Comparison of ENCODE assay signal across 26 cellular contexts in genomic region chr1:23505851-23506250, GRCh38. TPM values are rescaled to one million over a fixed set of nuclear protein-coding genes. Genes with fewer than 3 reads are reported as not detected.
"Had no signal": no experiment of that assay in that cellular context is flagged by ENCODE, and none has a peak within 500 bp of the region (broad histone marks: within the 10 kb centered on the region; RNA-seq: fewer than 3 reads in every experiment).

No MANE protein-coding gene starts in this region.

- H3K27ac ChIP-seq: dorsolateral prefrontal cortex, epithelial cell of prostate, gastrocnemius medialis, heart left ventricle, hepatocyte, neural progenitor cell, parathyroid adenoma, right lobe of liver, thoracic aorta, tibial nerve, vagina had no signal

- DNase-seq: dorsolateral prefrontal cortex; effector CD4-positive, alpha-beta T cell; foreskin fibroblast; gastrocnemius medialis; heart left ventricle; kidney; mucosa of descending colon; naive B cell; small intestine; stimulated activated CD4-positive, alpha-beta T cell treated with anti-CD3 and anti-CD28 coated beads, Interleukin-15, amount 100 ng/mL, for 24 hours; stimulated activated CD4-positive, alpha-beta T cell treated with anti-CD3 and anti-CD28 coated beads, Interleukin-2, amount 100 ng/mL, for 48 hours; stimulated activated naive B cell treated with anti-CD40 and anti-IgM and Interleukin-4, amounts not matched to agents 10 μg/mL and 1 μg/mL and 100 μg/mL, for 72 hours had no signal

- H3K36me3 Mint-ChIP-seq: naive B cell; natural killer cell treated with Interleukin-12 subunit alpha and Interleukin-12 subunit beta and Interleukin-15 and Interleukin-18, amount 100 ng/mL, for 72 hours had no signal

- FAIRE-seq: kidney, small intestine had no signal

- H3K9me3 Mint-ChIP-seq: memory B cell; naive B cell; natural killer cell treated with Interleukin-12 subunit alpha and Interleukin-12 subunit beta and Interleukin-15 and Interleukin-18, amount 100 ng/mL, for 72 hours; neural progenitor cell; stimulated activated naive B cell treated with anti-CD40 and anti-IgM and Interleukin-4, amounts not matched to agents 10 μg/mL and 1 μg/mL and 100 μg/mL, for 72 hours; stimulated activated naive CD8-positive, alpha-beta T cell treated with anti-CD3 and anti-CD28 coated beads, Interleukin-15, Interleukin-2, amounts not matched to agents 100 ng/mL and 50 ng/mL, for 24 hours had no signal

- H3K9me3 ChIP-seq: gastrocnemius medialis, heart left ventricle, mucosa of descending colon, right lobe of liver, thoracic aorta, tibial nerve, vagina had no signal

- H3K4me3 ChIP-seq: dorsolateral prefrontal cortex, gastrocnemius medialis, heart left ventricle, hepatocyte, lung, mucosa of descending colon, neural progenitor cell, right lobe of liver, thoracic aorta, tibial nerve, vagina had no signal

- H3K36me3 ChIP-seq: gastrocnemius medialis, neural progenitor cell, right lobe of liver, thoracic aorta, tibial nerve, vagina had no signal

- H3K4me1 ChIP-seq: gastrocnemius medialis, heart left ventricle, parathyroid adenoma, right lobe of liver, tibial nerve, vagina had no signal

- H3K27ac Mint-ChIP-seq: memory B cell; natural killer cell treated with Interleukin-12 subunit alpha and Interleukin-12 subunit beta and Interleukin-15 and Interleukin-18, amount 100 ng/mL, for 72 hours; neural progenitor cell; progenitor cell of endocrine pancreas; stimulated activated naive B cell treated with anti-CD40 and anti-IgM and Interleukin-4, amounts not matched to agents 10 μg/mL and 1 μg/mL and 100 μg/mL, for 72 hours; stimulated activated naive CD8-positive, alpha-beta T cell treated with anti-CD3 and anti-CD28 coated beads, Interleukin-15, Interleukin-2, amounts not matched to agents 100 ng/mL and 50 ng/mL, for 24 hours had no signal

- H3K4me2 ChIP-seq: hepatocyte, neural progenitor cell had no signal

- H3K79me2 ChIP-seq: hepatocyte, parathyroid adenoma had no signal

- H3K27me3 ChIP-seq: gastrocnemius medialis, heart left ventricle, hepatocyte, neural progenitor cell, right lobe of liver, tibial nerve, vagina had no signal

- H3K4me3 Mint-ChIP-seq: memory B cell; naive B cell; natural killer cell treated with Interleukin-12 subunit alpha and Interleukin-12 subunit beta and Interleukin-15 and Interleukin-18, amount 100 ng/mL, for 72 hours; neural progenitor cell; stimulated activated naive B cell treated with anti-CD40 and anti-IgM and Interleukin-4, amounts not matched to agents 10 μg/mL and 1 μg/mL and 100 μg/mL, for 72 hours; stimulated activated naive CD8-positive, alpha-beta T cell treated with anti-CD3 and anti-CD28 coated beads, Interleukin-15, Interleukin-2, amounts not matched to agents 100 ng/mL and 50 ng/mL, for 24 hours had no signal

- H3K27me3 Mint-ChIP-seq: memory B cell; naive B cell; natural killer cell treated with Interleukin-12 subunit alpha and Interleukin-12 subunit beta and Interleukin-15 and Interleukin-18, amount 100 ng/mL, for 72 hours; progenitor cell of endocrine pancreas; stimulated activated naive B cell treated with anti-CD40 and anti-IgM and Interleukin-4, amounts not matched to agents 10 μg/mL and 1 μg/mL and 100 μg/mL, for 72 hours; stimulated activated naive CD8-positive, alpha-beta T cell treated with anti-CD3 and anti-CD28 coated beads, Interleukin-15, Interleukin-2, amounts not matched to agents 100 ng/mL and 50 ng/mL, for 24 hours had no signal

- H2AFZ ChIP-seq: hepatocyte, neural progenitor cell, parathyroid adenoma had no signal

- ATAC-seq: gastrocnemius medialis; heart left ventricle; left lobe of liver; mucosa of descending colon; natural killer cell treated with Interleukin-12 subunit alpha and Interleukin-12 subunit beta and Interleukin-15 and Interleukin-18, amount 100 ng/mL, for 72 hours; right lobe of liver; stimulated activated naive B cell treated with anti-CD40 and anti-IgM and Interleukin-4, amounts not matched to agents 10 μg/mL and 1 μg/mL and 100 μg/mL, for 72 hours had no signal

RNA-seq across cellular contexts. Expression of gene ASAP3, which starts 21.9 kb away (rescaled TPM):
- total RNA-seq: natural killer cell treated with Interleukin-12 subunit alpha and Interleukin-12 subunit beta and Interleukin-15 and Interleukin-18, amount 100 ng/mL, for 72 hours had no signal
